Comparison of ENCODE assay signal across 23 cellular contexts in genomic region chr14:101040538-101041442, GRCh38.
"Had no signal": no experiment of that assay in that cellular context is flagged by ENCODE, and none has a peak within 500 bp of the region (broad histone marks: within the 10 kb centered on the region; RNA-seq: fewer than 3 reads in every experiment).

No MANE protein-coding gene starts in this region.

- H3K9me3 ChIP-seq: esophagus muscularis mucosa, gastrocnemius medialis, mucosa of descending colon, thoracic aorta, upper lobe of left lung had no signal

- H3K27ac Mint-ChIP-seq: activated CD8-positive, alpha-beta T cell treated with anti-CD3 and anti-CD28 coated beads, Interleukin-2, amount 10 ng/mL, durations not matched to agents 7 days and 5 days; activated naive CD4-positive, alpha-beta T cell treated with anti-CD3 and anti-CD28 coated beads, Interleukin-2, amount 50 U/mL, for 72 hours; nephron progenitor cell; T-cell; T-helper 2 cell treated with Interferon-gamma antibody and Interleukin-4, amounts not matched to agents 5 μg/mL and 100 μg/mL, for 36 hours had no signal

- H3K4me3 Mint-ChIP-seq: activated CD8-positive, alpha-beta T cell treated with anti-CD3 and anti-CD28 coated beads, Interleukin-2, amount 10 ng/mL, durations not matched to agents 7 days and 5 days; nephron progenitor cell; T-cell; T-helper 2 cell treated with Interferon-gamma antibody and Interleukin-4, amounts not matched to agents 5 μg/mL and 100 μg/mL, for 36 hours had no signal

- H3K27me3 Mint-ChIP-seq: T-cell had no signal

- H3K36me3 Mint-ChIP-seq: activated naive CD4-positive, alpha-beta T cell treated with anti-CD3 and anti-CD28 coated beads, Interleukin-2, amount 50 U/mL, for 72 hours; T-cell had no signal

- H3K4me1 Mint-ChIP-seq: nephron progenitor cell, T-cell had no signal

- H3K4me1 ChIP-seq: esophagus muscularis mucosa, gastrocnemius medialis, upper lobe of left lung had no signal

- H3K27me3 ChIP-seq: brain microvascular endothelial cell, esophagus muscularis mucosa, gastrocnemius medialis, upper lobe of left lung had no signal

- H3K9me3 Mint-ChIP-seq: activated naive CD4-positive, alpha-beta T cell treated with anti-CD3 and anti-CD28 coated beads, Interleukin-2, amount 50 U/mL, for 72 hours; T-cell; T-helper 2 cell treated with Interferon-gamma antibody and Interleukin-4, amounts not matched to agents 5 μg/mL and 100 μg/mL, for 36 hours had no signal

- H3K4me3 ChIP-seq: esophagus muscularis mucosa, gastrocnemius medialis, mucosa of descending colon, thoracic aorta, upper lobe of left lung had no signal

- H3K36me3 ChIP-seq: esophagus muscularis mucosa, gastrocnemius medialis, thoracic aorta, upper lobe of left lung, WERI-Rb-1 had no signal

- DNase-seq: activated CD4-positive, alpha-beta T cell treated with anti-CD3 and anti-CD28 coated beads for 1 hour; activated CD4-positive, alpha-beta T cell treated with anti-CD3 and anti-CD28 coated beads, Interleukin-2, amount 50 U/mL, for 1 hour; activated CD8-positive, alpha-beta T cell treated with anti-CD3 and anti-CD28 coated beads, Interleukin-2, amount 10 ng/mL, durations not matched to agents 7 days and 5 days; activated T-cell treated with anti-CD3 and anti-CD28 coated beads, Interleukin-2, amount 50 U/mL, for 1 hour; brain microvascular endothelial cell; central memory CD4-positive, alpha-beta T cell; effector memory CD4-positive, alpha-beta T cell; gastrocnemius medialis; islet precursor cell; left colon; mesenchymal stem cell; mucosa of descending colon; nephron progenitor cell; retina; stimulated activated CD4-positive, alpha-beta T cell treated with anti-CD3 and anti-CD28 coated beads, Interleukin-4, amount 100 ng/mL, for 24 hours; stimulated activated naive CD4-positive, alpha-beta T cell treated with Interleukin-2 at 50 U/mL for 16 hours; T-cell; upper lobe of left lung; WERI-Rb-1 had no signal

- ATAC-seq: activated CD8-positive, alpha-beta T cell treated with anti-CD3 and anti-CD28 coated beads, Interleukin-2, amount 10 ng/mL, durations not matched to agents 7 days and 5 days; activated naive CD4-positive, alpha-beta T cell treated with anti-CD3 and anti-CD28 coated beads, Interleukin-2, amount 50 U/mL, for 72 hours; gastrocnemius medialis; left colon; mucosa of descending colon; T-cell had no signal

- H3K27ac ChIP-seq: brain microvascular endothelial cell, esophagus muscularis mucosa, gastrocnemius medialis, thoracic aorta, upper lobe of left lung, WERI-Rb-1 had no signal
